Comparison of ENCODE assay signal across 9 cellular contexts in genomic region chr19:18504886-18505610, GRCh38. TPM values are rescaled to one million over a fixed set of nuclear protein-coding genes. Genes with fewer than 3 reads are reported as not detected.
A peak's percentile ranks its signal among the peaks of the same experiment; 100 is the strongest.
DNase-seq lines count a peak whose midpoint lies in the region; ATAC-seq, FAIRE-seq and TF ChIP-seq lines count a peak whose summit lies in the region.
"Had no signal": no experiment of that assay in that cellular context is flagged by ENCODE, and none has a peak within 500 bp of the region (broad histone marks: within the 10 kb centered on the region; RNA-seq: fewer than 3 reads in every experiment).

No MANE protein-coding gene starts in this region.

- H3K27me3 ChIP-seq in CD8-positive, alpha-beta T cell (ENCODE audit: insufficient read depth, low read length), result no peaks in the 10 kb centered on the region
- H3K27me3 ChIP-seq in IMR-90 (ENCODE audit: control insufficient read depth, insufficient read depth, low read length) (no peaks in the 10 kb centered on the region), dorsolateral prefrontal cortex (no peaks in the 10 kb centered on the region), pancreas (no peaks in the 10 kb centered on the region), brain microvascular endothelial cell (replicated peaks) (no peaks in the 10 kb centered on the region)

- no peaks in the 10 kb centered on the region for H3K9me3 ChIP-seq in CD8-positive, alpha-beta T cell (ENCODE audit: low read length)
- no peaks in the 10 kb centered on the region for H3K9me3 ChIP-seq in IMR-90 (ENCODE audit: control insufficient read depth, insufficient read depth, low read length)
- no peaks in the 10 kb centered on the region for H3K9me3 ChIP-seq in pancreas

- DNase-seq in CD8-positive, alpha-beta T cell, result no peak
- DNase-seq in IMR-90 (no peak), dorsolateral prefrontal cortex (no peak), pancreas (no peak), kidney glomerular epithelial cell (lab: John Stamatoyannopoulos, UW) (no peak), NCI-H187 (lab: John Stamatoyannopoulos, UW) (no peak), brain microvascular endothelial cell (no peak)
- DNase-seq: islet precursor cell, NCI-H1048 had no signal

- peak overlapping the region; percentile 9 for H3K4me3 ChIP-seq in CD8-positive, alpha-beta T cell (ENCODE audit: low read depth, low read length)
- H3K4me3 ChIP-seq in IMR-90 (ENCODE audit: insufficient read depth, low read depth, low read length) (no peak overlapping the region), dorsolateral prefrontal cortex (no peak overlapping the region), pancreas (no peak overlapping the region), brain microvascular endothelial cell (ENCODE audit: low read depth, low read length) (no peak overlapping the region)

- no peak overlapping the region for H2AFZ ChIP-seq in IMR-90 (replicated peaks; ENCODE audit: low read length, poor library complexity)

- no peak for TF ChIP-seq CTCF in CD8-positive, alpha-beta T cell (IDR thresholded peaks at IDR 0.05)
- no peak for TF ChIP-seq CTCF in IMR-90 (conservative IDR thresholded peaks at IDR 0.05; ENCODE audit: low read depth, low read length)
- TF ChIP-seq CTCF in dorsolateral prefrontal cortex (IDR thresholded peaks at IDR 0.05 in 54 of 56, conservative IDR thresholded peaks at IDR 0.05 in 2 of 56; ENCODE audit: low read depth in 1 of 56, partially characterized antibody in 56 of 56), result no peak
- no peak for TF ChIP-seq CTCF in pancreas (IDR thresholded peaks at IDR 0.05)
- TF ChIP-seq CTCF in brain microvascular endothelial cell (IDR thresholded peaks at IDR 0.05; ENCODE audit: low read depth, low read length, missing control alignments), result no peak

- H3K9me3 Mint-ChIP-seq in CD8-positive, alpha-beta T cell, result no peaks in the 10 kb centered on the region

- H3K4me3 Mint-ChIP-seq in CD8-positive, alpha-beta T cell, result peak overlapping the region; percentile 58

- no peak overlapping the region for H3K23ac ChIP-seq in IMR-90 (ENCODE audit: low read depth, low read length)

- H3K27ac Mint-ChIP-seq in CD8-positive, alpha-beta T cell, result peak overlapping the region; percentile 90

- H4K20me1 ChIP-seq in IMR-90 (ENCODE audit: insufficient read depth, low read length), result peaks cover 100% of the 10 kb centered on the region

- ATAC-seq in CD8-positive, alpha-beta T cell, result no peak
- ATAC-seq in IMR-90 (ENCODE audit: low read depth), result no peak
- peak in 2 of 4 donors; percentile 11 to 35 for ATAC-seq in pancreas

- no peak overlapping the region for H3K9ac ChIP-seq in IMR-90 (ENCODE audit: low read depth, low read length)

- H3K36me3 Mint-ChIP-seq in CD8-positive, alpha-beta T cell, result peaks cover 2% of the 10 kb centered on the region

- no peak overlapping the region for H3K4me2 ChIP-seq in IMR-90 (ENCODE audit: low read depth, low read length)

- no peak overlapping the region for H4K5ac ChIP-seq in IMR-90 (ENCODE audit: low read depth, low read length)

- 0 out of 2 replicates have a peak overlapping the region, but pooled peaks have one; percentile 12 for H2AK5ac ChIP-seq in IMR-90 (ENCODE audit: low read depth, low read length)

- H2BK20ac ChIP-seq in IMR-90 (ENCODE audit: low read depth, low read length), result no peak overlapping the region

- TF ChIP-seq POLR2A in IMR-90 (IDR thresholded peaks at IDR 0.05; ENCODE audit: low read depth, low read length), result no peak

- H2BK5ac ChIP-seq in IMR-90 (ENCODE audit: low read depth, low read length, poor library complexity, severe bottlenecking), result no peak overlapping the region

- no peak overlapping the region for H2AK9ac ChIP-seq in IMR-90 (replicated peaks; ENCODE audit: low read depth, low read length, poor library complexity)

- CTCF ChIA-PET in CD8-positive, alpha-beta T cell (lab: Charles Lee), result interaction anchor here (0.6 to 6.9 kb wide), 5 partner anchors 9 to 645 kb away, joined by 3 to 56 read pairs (median 3); partner anchors contain the start of gene ELL
- CTCF ChIA-PET in IMR-90 (lab: Yijun Ruan, JAX), result no interaction called here

- H3K79me1 ChIP-seq in IMR-90 (ENCODE audit: low read depth in 1 of 2, low read length in 2 of 2), result peaks cover 10 to 100% of the 10 kb centered on the region in 2 experiments

- H3K9me1 ChIP-seq in IMR-90 (ENCODE audit: insufficient read depth, low read length), result peaks cover 56% of the 10 kb centered on the region

- no peak overlapping the region for H3K4ac ChIP-seq in IMR-90 (ENCODE audit: low read depth, low read length)

- H3K4me1 Mint-ChIP-seq in CD8-positive, alpha-beta T cell (ENCODE audit: low read depth), result peaks cover 88% of the 10 kb centered on the region

- dilution Hi-C loops in IMR-90 (cut with HindIII; ENCODE audit: low sequenced_read_pairs, unreplicated experiment), result no loop called here

- intact Hi-C loops in CD8-positive, alpha-beta T cell (cut with DNase I, micrococcal nuclease), result no loop called here
- intact Hi-C loops in IMR-90 (cut with micrococcal nuclease), result no loop called here
- intact Hi-C loops in dorsolateral prefrontal cortex (cut with DNase I), result no loop called here
- intact Hi-C loops in pancreas (cut with DNase I), result no loop called here

- WGBS in IMR-90 (ENCODE audit: extremely low coverage in 2 of 2, insufficient read length in 1 of 2), 2 experiments, result 86% methylated on average over 4 of the region's 8 CpGs; no CpG with 5 or more reads in 1 of the 2 experiments
- WGBS in pancreas, 2 donors, result 45 to 49% methylated on average over 8 of the region's 8 CpGs

- H3K27ac ChIP-seq in CD8-positive, alpha-beta T cell (ENCODE audit: low read depth, low read length), result no peak overlapping the region
- H3K27ac ChIP-seq in IMR-90 (ENCODE audit: insufficient read depth, low read length), result no peak overlapping the region
- peak overlapping the region in 55 of 59 donors; percentile 4 to 97 (median 81) for H3K27ac ChIP-seq in dorsolateral prefrontal cortex
- H3K27ac ChIP-seq in pancreas, result peak overlapping the region in 3 of 4 donors; percentile 27 to 60 (median 52)
- no peak overlapping the region for H3K27ac ChIP-seq in brain microvascular endothelial cell

- H3K27me3 Mint-ChIP-seq in CD8-positive, alpha-beta T cell (ENCODE audit: low read depth), result no peaks in the 10 kb centered on the region

- in situ Hi-C loops in IMR-90 (cut with MboI; ENCODE audit: low sequenced_read_pairs) (no loop called here), brain microvascular endothelial cell (cut with HindIII; ENCODE audit: low pct_ligation_motif_present, low sequenced_read_pairs) (no loop called here)

- no TSS peak for BruUV-seq in IMR-90 (replicated peaks; lab: Mats Ljungman, UMichigan)

- no peak overlapping the region for H2BK120ac ChIP-seq in IMR-90 (ENCODE audit: low read depth, low read length)

- H2BK15ac ChIP-seq in IMR-90 (ENCODE audit: low read depth, low read length), result no peak overlapping the region

- FAIRE-seq in pancreas (lab: Jason Lieb, UNC), result no peak

- no peak overlapping the region for H3K56ac ChIP-seq in IMR-90 (ENCODE audit: extremely low read depth, insufficient read depth, low read length)

- no peak overlapping the region for H3K18ac ChIP-seq in IMR-90 (ENCODE audit: low read depth, low read length)

- no peak overlapping the region for H4K91ac ChIP-seq in IMR-90 (ENCODE audit: insufficient read depth, low read depth, low read length)

- TF ChIP-seq RAD21 in IMR-90 (IDR thresholded peaks at IDR 0.05; ENCODE audit: low read length), result no peak

- no peak overlapping the region for H4K8ac ChIP-seq in IMR-90 (ENCODE audit: low read depth in 2 of 2, low read length in 2 of 2)

- H3K36me3 ChIP-seq in CD8-positive, alpha-beta T cell (ENCODE audit: insufficient read depth, low read length), result no peaks in the 10 kb centered on the region
- H3K36me3 ChIP-seq in IMR-90 (ENCODE audit: control insufficient read depth, insufficient read depth, low read length) (no peaks in the 10 kb centered on the region), pancreas (no peaks in the 10 kb centered on the region), brain microvascular endothelial cell (replicated peaks) (no peaks in the 10 kb centered on the region)

- H3K4me1 ChIP-seq in CD8-positive, alpha-beta T cell (ENCODE audit: insufficient read depth, low read length), result peaks cover 96% of the 10 kb centered on the region
- peaks cover 29% of the 10 kb centered on the region for H3K4me1 ChIP-seq in IMR-90 (ENCODE audit: control insufficient read depth, insufficient read depth, low read length)
- H3K4me1 ChIP-seq in pancreas, result peaks cover 41 to 78% (median 50%) of the 10 kb centered on the region in 3 donors

- POLR2A ChIA-PET in CD8-positive, alpha-beta T cell (lab: Charles Lee), result interaction anchor here (0.6 to 0.8 kb wide), 2 partner anchors 9 to 443 kb away, joined by 4 read pairs; no protein-coding TSS in a partner anchor
- POLR2A ChIA-PET in IMR-90 (lab: Charles Lee; ENCODE audit: unreplicated experiment), result no interaction called here

- no peak overlapping the region for H3K14ac ChIP-seq in IMR-90 (replicated peaks; ENCODE audit: low read depth, low read length)

TF ChIP-seq in IMR-90, 13 proteins besides CTCF, POLR2A, EP300 and RAD21 (continues in another document):
- TF ChIP-seq MXI1 (IDR thresholded peaks at IDR 0.05; ENCODE audit: borderline replicate concordance, low read depth, low read length) (no peak), RFX5 (IDR thresholded peaks at IDR 0.05; ENCODE audit: low read depth, low read length) (no peak), SMC3 (IDR thresholded peaks at IDR 0.05; ENCODE audit: low read depth, low read length) (no peak)

RNA-seq across cellular contexts. Expression of gene ELL, which starts 16.8 kb away (rescaled TPM):
- 10 to 100 TPM; 73.4 to 75.2 TPM for total RNA-seq in CD8-positive, alpha-beta T cell
- 6.3 and 6.7 TPM in 2 replicates for total RNA-seq in IMR-90 (2012; rRNA removed)
- 13.1 and 15.0 TPM in 2 replicates for polyA plus RNA-seq in IMR-90 (2012; rRNA removed)
- polyA plus RNA-seq in IMR-90 (2012; cell fraction: cytosol; rRNA removed), result 6.3 and 15.8 TPM in 2 replicates
- 23.8 and 42.6 TPM in 2 replicates for polyA plus RNA-seq in IMR-90 (2012; cell fraction: nucleus; rRNA removed; ENCODE audit: low replicate concordance)
- total RNA-seq in dorsolateral prefrontal cortex, result 10 to 100 TPM in 119 of 120 experiments, 1 to 10 TPM in 1; 9.4 to 22.3 (median 15.4) TPM
- 10 to 100 TPM in 1 of 6 donors, 1 to 10 TPM in 5; 5.8 to 10.5 (median 9.3) TPM for total RNA-seq in pancreas
- 10 to 100 TPM; 10.3 to 13.4 TPM for polyA plus RNA-seq in pancreas

RNA-seq across cellular contexts. Expression of gene FKBP8, which starts 38.3 kb away (rescaled TPM):
- total RNA-seq in CD8-positive, alpha-beta T cell, result 100 to 1,000 TPM; 155 to 158 TPM
- 134 and 153 TPM in 2 replicates for total RNA-seq in IMR-90 (2012; rRNA removed)
- 289 and 312 TPM in 2 replicates for polyA plus RNA-seq in IMR-90 (2012; rRNA removed)
- polyA plus RNA-seq in IMR-90 (2012; cell fraction: cytosol; rRNA removed), result 290 and 383 TPM in 2 replicates
- 283 and 393 TPM in 2 replicates for polyA plus RNA-seq in IMR-90 (2012; cell fraction: nucleus; rRNA removed; ENCODE audit: low replicate concordance)
- total RNA-seq in dorsolateral prefrontal cortex, result 100 to 1,000 TPM; 391 to 680 (median 539) TPM
- total RNA-seq in pancreas, result 100 to 1,000 TPM in 2 of 6 donors, 10 to 100 TPM in 4; 73.8 to 104 (median 87.9) TPM
- 100 to 1,000 TPM; 198 to 218 TPM for polyA plus RNA-seq in pancreas

RNA-seq across cellular contexts. Expression of gene KXD1, which starts 52.6 kb away (rescaled TPM):
- 10 to 100 TPM; 64.1 to 76.1 TPM for total RNA-seq in CD8-positive, alpha-beta T cell
- total RNA-seq in IMR-90 (2012; rRNA removed) (66.7 and 89.2 TPM in 2 replicates), dorsolateral prefrontal cortex (10 to 100 TPM; 46.5 to 90.8 (median 64.8) TPM), pancreas (10 to 100 TPM; 33.4 to 46.2 (median 41.9) TPM)
- polyA plus RNA-seq in IMR-90 (2012; rRNA removed) (196 and 253 TPM in 2 replicates), pancreas (10 to 100 TPM; 48.7 to 66.9 TPM)
- polyA plus RNA-seq in IMR-90 (2012; cell fraction: cytosol; rRNA removed), result 76.4 and 143 TPM in 2 replicates
- polyA plus RNA-seq in IMR-90 (2012; cell fraction: nucleus; rRNA removed; ENCODE audit: low replicate concordance), result 116 and 178 TPM in 2 replicates

Comparison
In these comparisons a context has a peak if more than half of its experiments do, and no peak if none do; other contexts are left out.
1. H3K27ac ChIP-seq: peak in dorsolateral prefrontal cortex (55 of 59) and pancreas (3 of 4); none in CD8-positive, alpha-beta T cell (single experiment), IMR-90 (single experiment) and brain microvascular endothelial cell (single experiment).